ENCODE assay signal across 1 cellular context in genomic region chr17:76726766-76727718, GRCh38.
TF ChIP-seq lines count a peak whose summit lies in the region.

METTL23 (plus strand) TSS chr17:76726839; CDS start chr17:76729711, 2,872 bp downstream.

TF ChIP-seq in K562, 482 proteins besides CTCF, POLR2A, EP300 and RAD21 (continued from another document and continues in another):
- TF ChIP-seq DEAF1 (CRISPR knock-in tag; IDR thresholded peaks at IDR 0.05) (0 out of 2 replicates have a peak, but pooled peaks have one; percentile 30), DDX20 (tag; IDR thresholded peaks at IDR 0.05; ENCODE audit: low read depth) (no peak), ELK3 (CRISPR knock-in tag; IDR thresholded peaks at IDR 0.05) (no peak), ARHGAP35 (IDR thresholded peaks at IDR 0.05; ENCODE audit: partially characterized antibody) (no peak), TCF7 (IDR thresholded peaks at IDR 0.05; ENCODE audit: borderline replicate concordance) (no peak), GATA2 (CRISPR knock-in tag; IDR thresholded peaks at IDR 0.05) (peak; percentile 79), FOXA1 (IDR thresholded peaks at IDR 0.05; ENCODE audit: borderline replicate concordance) (no peak), NEUROD1 (IDR thresholded peaks at IDR 0.05; ENCODE audit: borderline replicate concordance, low read depth, low read length, partially characterized antibody) (no peak), ZFP36 (IDR thresholded peaks at IDR 0.05; ENCODE audit: low read depth, low read length, partially characterized antibody) (no peak), ATF3 (IDR thresholded peaks at IDR 0.05) (no peak), ATF3 (CRISPR knock-in tag; conservative IDR thresholded peaks at IDR 0.05) (peak; percentile 23; the same call in 1 of the 2 replicates), ZC3H11A (IDR thresholded peaks at IDR 0.05; ENCODE audit: low read depth, low read length) (no peak; the same call in 1 of the 2 replicates), PHF8 (IDR thresholded peaks at IDR 0.05; ENCODE audit: borderline replicate concordance, low read length) (peak; percentile 69; the same call in 1 of the 2 replicates), MCM2 (IDR thresholded peaks at IDR 0.05; ENCODE audit: low read depth) (no peak), ETV1 (tag; conservative IDR thresholded peaks at IDR 0.05; ENCODE audit: low read depth) (peak; percentile 90), GABPB1 (CRISPR knock-in tag; IDR thresholded peaks at IDR 0.05) (peak; percentile 89), ZNF76 (CRISPR knock-in tag; IDR thresholded peaks at IDR 0.05; ENCODE audit: borderline replicate concordance) (no peak), MAZ (CRISPR knock-in tag; conservative IDR thresholded peaks at IDR 0.05 in 1 of 2, IDR thresholded peaks at IDR 0.05 in 1 of 2) (peak; percentile 52 to 63; a peak in 2 of 4 replicates), ZNF740 (CRISPR knock-in tag; IDR thresholded peaks at IDR 0.05) (no peak; the same call in 1 of the 2 replicates), ZNF740 (tag; IDR thresholded peaks at IDR 0.05) (peak in 1 of 2 experiments; percentile 26; a peak in 1 of 4 replicates), ZBTB43 (CRISPR knock-in tag; IDR thresholded peaks at IDR 0.05) (no peak), TAF15 (IDR thresholded peaks at IDR 0.05; ENCODE audit: low read depth, low read length) (no peak), RNF219 (CRISPR knock-in tag; IDR thresholded peaks at IDR 0.05) (no peak), TRIM25 (IDR thresholded peaks at IDR 0.05; ENCODE audit: borderline replicate concordance) (no peak), SUPT5H (IDR thresholded peaks at IDR 0.05) (peak; percentile 73), KAT8 (IDR thresholded peaks at IDR 0.05; ENCODE audit: low read depth) (no peak), ZNF589 (CRISPR knock-in tag; IDR thresholded peaks at IDR 0.05; ENCODE audit: low read depth) (0 out of 2 replicates have a peak, but pooled peaks have one; percentile 30), CREM (IDR thresholded peaks at IDR 0.05; ENCODE audit: low read depth) (no peak), ETS2 (tag; IDR thresholded peaks at IDR 0.05; ENCODE audit: borderline replicate concordance, poor library complexity, severe bottlenecking) (no peak), POLR2G (IDR thresholded peaks at IDR 0.05; ENCODE audit: low read depth, low read length) (peak; percentile 77), NR2C1 (IDR thresholded peaks at IDR 0.05) (no peak), NR2C1 (tag; IDR thresholded peaks at IDR 0.05) (peak; percentile 33; the same call in 1 of the 2 replicates), NR1H2 (CRISPR knock-in tag; IDR thresholded peaks at IDR 0.05) (peak; percentile 56; the same call in 1 of the 2 replicates), SNIP1 (IDR thresholded peaks at IDR 0.05; ENCODE audit: low read depth) (no peak), ZBTB40 (IDR thresholded peaks at IDR 0.05) (peak; percentile 59), ZBTB40 (CRISPR knock-in tag; IDR thresholded peaks at IDR 0.05) (no peak), REST (CRISPR knock-in tag; IDR thresholded peaks at IDR 0.05; ENCODE audit: low read depth) (no peak)
